ENCODE assay signal across 31 cellular contexts in the genomic region with DNA sequence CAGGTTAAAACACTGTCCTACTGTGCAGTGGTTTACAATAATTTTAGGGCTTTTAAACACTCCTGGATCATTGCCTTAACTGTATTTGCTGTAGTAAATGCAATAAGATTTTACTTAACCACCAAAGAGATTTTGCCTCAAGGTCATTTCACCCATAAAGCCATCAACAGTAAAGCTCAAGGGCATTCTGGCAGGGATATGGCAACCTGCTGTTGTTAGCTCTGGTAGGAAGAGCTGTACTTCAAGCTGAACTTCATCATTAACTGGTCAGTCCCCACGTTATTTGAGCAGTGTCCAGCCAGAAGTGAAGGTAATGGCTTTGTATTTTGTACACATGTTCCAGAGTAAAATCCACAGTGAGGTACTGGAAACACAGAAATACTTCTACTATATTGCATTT.
"Had no signal": no experiment of that assay in that cellular context is flagged by ENCODE, and none has a peak within 500 bp of the region (broad histone marks: within the 10 kb centered on the region; RNA-seq: fewer than 3 reads in every experiment).

No MANE protein-coding gene starts in this region.

- H3K4me1 ChIP-seq: neural progenitor cell, parathyroid adenoma, psoas muscle, spleen, suprapubic skin, testis, transverse colon, upper lobe of right lung, uterus had no signal

- H3K4me1 Mint-ChIP-seq: natural killer cell; nephron; neural progenitor cell; stimulated activated memory B cell treated with anti-CD40 and anti-IgM and Interleukin-4, amounts not matched to agents 10 μg/mL and 1 μg/mL and 100 μg/mL, for 72 hours; stimulated activated naive CD8-positive, alpha-beta T cell treated with anti-CD3 and anti-CD28 coated beads, Interleukin-15, amount 100 ng/mL, for 72 hours had no signal

- H3K9me3 ChIP-seq: ovary, psoas muscle, spleen, suprapubic skin, testis, tibial artery, transverse colon, upper lobe of right lung, uterus had no signal

- H3K4me3 Mint-ChIP-seq: natural killer cell; nephron; neural progenitor cell; stimulated activated memory B cell treated with anti-CD40 and anti-IgM and Interleukin-4, amounts not matched to agents 10 μg/mL and 1 μg/mL and 100 μg/mL, for 72 hours; stimulated activated naive CD8-positive, alpha-beta T cell treated with anti-CD3 and anti-CD28 coated beads, Interleukin-15, amount 100 ng/mL, for 72 hours; type B pancreatic cell had no signal

- H3K4me2 ChIP-seq: neural progenitor cell, smooth muscle cell had no signal

- H3K79me2 ChIP-seq: parathyroid adenoma had no signal

- ATAC-seq: natural killer cell; psoas muscle; right cardiac atrium; sciatic nerve; stimulated activated memory B cell treated with anti-CD40 and anti-IgM and Interleukin-4, amounts not matched to agents 10 μg/mL and 1 μg/mL and 100 μg/mL, for 72 hours; stimulated activated naive CD8-positive, alpha-beta T cell treated with anti-CD3 and anti-CD28 coated beads, Interleukin-15, amount 100 ng/mL, for 72 hours; stimulated activated naive CD8-positive, alpha-beta T cell treated with anti-CD3 and anti-CD28 coated beads, Interleukin-15, Interleukin-2, amounts not matched to agents 100 U/mL and 50 U/mL, for 24 hours; upper lobe of right lung had no signal

- H3K4me3 ChIP-seq: neural progenitor cell, ovary, psoas muscle, skin epidermis, smooth muscle cell, spleen, suprapubic skin, testis, tibial artery, transverse colon, upper lobe of right lung, uterus had no signal

- DNase-seq: natural killer cell; occipital lobe; ovary; posterior cingulate gyrus; psoas muscle; right cardiac atrium; spleen; stimulated activated CD4-positive, alpha-beta T cell treated with anti-CD3 and anti-CD28 coated beads, Interleukin-12 subunit alpha, Interleukin-12 subunit beta, amount 100 ng/mL, for 4 hours; stimulated activated CD4-positive, alpha-beta T cell treated with anti-CD3 and anti-CD28 coated beads, Interleukin-1b, Interleukin-23, amount 100 ng/mL, for 48 hours; stimulated activated CD4-positive, alpha-beta T cell treated with anti-CD3 and anti-CD28 coated beads, Interleukin-4, amount 100 ng/mL, for 1 hour; stimulated activated CD4-positive, alpha-beta T cell treated with anti-CD3 and anti-CD28 coated beads, Interleukin-4, amount 100 ng/mL, for 4 hours; stimulated activated CD8-positive, alpha-beta memory T cell treated with anti-CD3 and anti-CD28 coated beads, Interleukin-4, amount 100 ng/mL, for 48 hours; stimulated activated naive CD4-positive, alpha-beta T cell; stimulated activated naive CD8-positive, alpha-beta T cell treated with anti-CD3 and anti-CD28 coated beads, Interleukin-15, amount 100 ng/mL, for 72 hours; stimulated activated naive CD8-positive, alpha-beta T cell treated with anti-CD3 and anti-CD28 coated beads, Interleukin-15, Interleukin-2, amounts not matched to agents 100 U/mL and 50 U/mL, for 24 hours; substantia nigra; testis; tibial artery; transverse colon; upper lobe of right lung; uterus had no signal

- H3K27me3 ChIP-seq: neural progenitor cell, ovary, suprapubic skin, testis, tibial artery, transverse colon, upper lobe of right lung, uterus had no signal

- H3K9me3 Mint-ChIP-seq: natural killer cell; nephron; stimulated activated memory B cell treated with anti-CD40 and anti-IgM and Interleukin-4, amounts not matched to agents 10 μg/mL and 1 μg/mL and 100 μg/mL, for 72 hours; stimulated activated naive CD8-positive, alpha-beta T cell treated with anti-CD3 and anti-CD28 coated beads, Interleukin-15, amount 100 ng/mL, for 72 hours; type B pancreatic cell had no signal

- H3K27ac ChIP-seq: neural progenitor cell, ovary, parathyroid adenoma, psoas muscle, skin epidermis, spleen, suprapubic skin, testis, tibial artery, upper lobe of right lung, uterus had no signal

- H3K27ac Mint-ChIP-seq: natural killer cell; nephron; neural progenitor cell; progenitor cell of endocrine pancreas; stimulated activated memory B cell treated with anti-CD40 and anti-IgM and Interleukin-4, amounts not matched to agents 10 μg/mL and 1 μg/mL and 100 μg/mL, for 72 hours; stimulated activated naive CD8-positive, alpha-beta T cell treated with anti-CD3 and anti-CD28 coated beads, Interleukin-15, amount 100 ng/mL, for 72 hours; type B pancreatic cell had no signal

- H3K9ac ChIP-seq: neural progenitor cell, parathyroid adenoma had no signal

- H3K36me3 ChIP-seq: neural progenitor cell, ovary, spleen, suprapubic skin, tibial artery, transverse colon, upper lobe of right lung, uterus had no signal

- H2AFZ ChIP-seq: neural progenitor cell, parathyroid adenoma had no signal

- H3K36me3 Mint-ChIP-seq: natural killer cell; neural progenitor cell; stimulated activated memory B cell treated with anti-CD40 and anti-IgM and Interleukin-4, amounts not matched to agents 10 μg/mL and 1 μg/mL and 100 μg/mL, for 72 hours; type B pancreatic cell had no signal

- H3K27me3 Mint-ChIP-seq: progenitor cell of endocrine pancreas; stimulated activated memory B cell treated with anti-CD40 and anti-IgM and Interleukin-4, amounts not matched to agents 10 μg/mL and 1 μg/mL and 100 μg/mL, for 72 hours; stimulated activated naive CD8-positive, alpha-beta T cell treated with anti-CD3 and anti-CD28 coated beads, Interleukin-15, amount 100 ng/mL, for 72 hours; type B pancreatic cell had no signal
